Comparison of ENCODE assay signal across 1 cellular context in genomic region chr2:102142829-102143449, GRCh38.
TF ChIP-seq lines count a peak whose summit lies in the region.

No MANE protein-coding gene starts in this region.

TF ChIP-seq in HepG2, 621 proteins besides CTCF, POLR2A, EP300 and RAD21 (continued from another document and continues in another):
- TF ChIP-seq ZBTB37 (CRISPR knock-in tag; IDR thresholded peaks at IDR 0.05) (no peak), PBX2 (CRISPR knock-in tag; IDR thresholded peaks at IDR 0.05) (no peak), ZNF891 (CRISPR knock-in tag; IDR thresholded peaks at IDR 0.05) (no peak), ZNF138 (CRISPR knock-in tag; IDR thresholded peaks at IDR 0.05; ENCODE audit: low read depth) (0 out of 2 replicates have a peak, but pooled peaks have one; percentile 53), DNMT3B (CRISPR knock-in tag; conservative IDR thresholded peaks at IDR 0.05) (no peak), ZSCAN9 (CRISPR knock-in tag; IDR thresholded peaks at IDR 0.05; ENCODE audit: borderline replicate concordance) (no peak), ZNF101 (CRISPR knock-in tag; IDR thresholded peaks at IDR 0.05; ENCODE audit: borderline replicate concordance, low read depth) (no peak), DNMT1 (CRISPR knock-in tag; IDR thresholded peaks at IDR 0.05) (no peak), ZNF180 (CRISPR knock-in tag; IDR thresholded peaks at IDR 0.05; ENCODE audit: borderline replicate concordance, low read depth) (no peak), YEATS4 (CRISPR knock-in tag; IDR thresholded peaks at IDR 0.05; ENCODE audit: borderline replicate concordance) (peak; percentile 69; the same call in 1 of the 2 replicates), ZSCAN22 (CRISPR knock-in tag; IDR thresholded peaks at IDR 0.05) (no peak), HNRNPH1 (optimal IDR thresholded peaks at IDR 0.05; ENCODE audit: low read depth, low read length) (no peak), CENPX (CRISPR knock-in tag; IDR thresholded peaks at IDR 0.05) (no peak), ZNF691 (CRISPR knock-in tag; IDR thresholded peaks at IDR 0.05; ENCODE audit: borderline replicate concordance, low read depth) (no peak; the same call in 1 of the 2 replicates), ZNF558 (CRISPR knock-in tag; IDR thresholded peaks at IDR 0.05; ENCODE audit: borderline replicate concordance) (no peak), RFXAP (CRISPR knock-in tag; IDR thresholded peaks at IDR 0.05; ENCODE audit: borderline replicate concordance) (no peak), NCOA5 (CRISPR knock-in tag; IDR thresholded peaks at IDR 0.05) (no peak), NFATC3 (CRISPR knock-in tag; IDR thresholded peaks at IDR 0.05) (peak; percentile 52; the same call in 1 of the 2 replicates), EHMT2 (IDR thresholded peaks at IDR 0.05; ENCODE audit: borderline replicate concordance, low read depth, low read length) (no peak), TMF1 (CRISPR knock-in tag; IDR thresholded peaks at IDR 0.05; ENCODE audit: low read depth) (no peak; the same call in 1 of the 2 replicates), ELF4 (CRISPR knock-in tag; IDR thresholded peaks at IDR 0.05; ENCODE audit: borderline replicate concordance) (no peak), FIP1L1 (IDR thresholded peaks at IDR 0.05; ENCODE audit: borderline replicate concordance, insufficient read depth, low read depth, low read length) (no peak), ZNF263 (CRISPR knock-in tag; IDR thresholded peaks at IDR 0.05) (peak; percentile 81), SUZ12 (IDR thresholded peaks at IDR 0.05; ENCODE audit: low read depth, low read length) (no peak), ZNF562 (CRISPR knock-in tag; IDR thresholded peaks at IDR 0.05; ENCODE audit: borderline replicate concordance) (no peak), ZNF136 (CRISPR knock-in tag; IDR thresholded peaks at IDR 0.05; ENCODE audit: low read depth) (no peak), NCOA2 (CRISPR knock-in tag; IDR thresholded peaks at IDR 0.05) (0 out of 2 replicates have a peak, but pooled peaks have one; percentile 3), ZNF121 (CRISPR knock-in tag; IDR thresholded peaks at IDR 0.05) (no peak), ZNF550 (CRISPR knock-in tag; IDR thresholded peaks at IDR 0.05; ENCODE audit: borderline replicate concordance) (no peak), ZNF12 (CRISPR knock-in tag; IDR thresholded peaks at IDR 0.05) (no peak), NRL (CRISPR knock-in tag; IDR thresholded peaks at IDR 0.05; ENCODE audit: borderline replicate concordance) (no peak), HNF4G (IDR thresholded peaks at IDR 0.05; ENCODE audit: borderline replicate concordance, low read depth, low read length) (no peak), HNF4G (CRISPR knock-in tag; IDR thresholded peaks at IDR 0.05; ENCODE audit: borderline replicate concordance, low read depth) (no peak; the same call in 1 of the 2 replicates), HIVEP1 (CRISPR knock-in tag; IDR thresholded peaks at IDR 0.05) (0 out of 2 replicates have a peak, but pooled peaks have one; percentile 9), IKZF4 (CRISPR knock-in tag; IDR thresholded peaks at IDR 0.05; ENCODE audit: borderline replicate concordance, low read depth, not compliant biosample characterization) (no peak), SAP130 (CRISPR knock-in tag; IDR thresholded peaks at IDR 0.05; ENCODE audit: low read depth) (no peak), BHLHE40 (IDR thresholded peaks at IDR 0.05; ENCODE audit: low read length) (0 out of 2 replicates have a peak, but pooled peaks have one; percentile 4), HDAC1 (CRISPR knock-in tag; IDR thresholded peaks at IDR 0.05) (0 out of 2 replicates have a peak, but pooled peaks have one; percentile 13), ZNF678 (CRISPR knock-in tag; IDR thresholded peaks at IDR 0.05) (no peak; the same call in 1 of the 2 replicates), ZUFSP (CRISPR knock-in tag; IDR thresholded peaks at IDR 0.05; ENCODE audit: borderline replicate concordance) (no peak), NFE2L2 (IDR thresholded peaks at IDR 0.05; ENCODE audit: low read length) (no peak), ZFP1 (CRISPR knock-in tag; IDR thresholded peaks at IDR 0.05) (no peak), WIZ (CRISPR knock-in tag; IDR thresholded peaks at IDR 0.05) (no peak), KAT2B (IDR thresholded peaks at IDR 0.05; ENCODE audit: borderline replicate concordance, low read depth, low read length) (no peak), ZNF598 (CRISPR knock-in tag; IDR thresholded peaks at IDR 0.05; ENCODE audit: borderline replicate concordance) (0 out of 2 replicates have a peak, but pooled peaks have one; percentile 12), MED13 (CRISPR knock-in tag; IDR thresholded peaks at IDR 0.05) (no peak), ZNF672 (CRISPR knock-in tag; IDR thresholded peaks at IDR 0.05) (no peak), SP5 (CRISPR knock-in tag; IDR thresholded peaks at IDR 0.05; ENCODE audit: borderline replicate concordance, low read depth) (no peak), ZNF460 (CRISPR knock-in tag; IDR thresholded peaks at IDR 0.05; ENCODE audit: borderline replicate concordance) (no peak), CREM (IDR thresholded peaks at IDR 0.05) (no peak), CREM (CRISPR knock-in tag; IDR thresholded peaks at IDR 0.05) (no peak), MTA3 (CRISPR knock-in tag; IDR thresholded peaks at IDR 0.05) (no peak), POGZ (CRISPR knock-in tag; IDR thresholded peaks at IDR 0.05) (no peak)
- TF ChIP-seq, protein P1, sequence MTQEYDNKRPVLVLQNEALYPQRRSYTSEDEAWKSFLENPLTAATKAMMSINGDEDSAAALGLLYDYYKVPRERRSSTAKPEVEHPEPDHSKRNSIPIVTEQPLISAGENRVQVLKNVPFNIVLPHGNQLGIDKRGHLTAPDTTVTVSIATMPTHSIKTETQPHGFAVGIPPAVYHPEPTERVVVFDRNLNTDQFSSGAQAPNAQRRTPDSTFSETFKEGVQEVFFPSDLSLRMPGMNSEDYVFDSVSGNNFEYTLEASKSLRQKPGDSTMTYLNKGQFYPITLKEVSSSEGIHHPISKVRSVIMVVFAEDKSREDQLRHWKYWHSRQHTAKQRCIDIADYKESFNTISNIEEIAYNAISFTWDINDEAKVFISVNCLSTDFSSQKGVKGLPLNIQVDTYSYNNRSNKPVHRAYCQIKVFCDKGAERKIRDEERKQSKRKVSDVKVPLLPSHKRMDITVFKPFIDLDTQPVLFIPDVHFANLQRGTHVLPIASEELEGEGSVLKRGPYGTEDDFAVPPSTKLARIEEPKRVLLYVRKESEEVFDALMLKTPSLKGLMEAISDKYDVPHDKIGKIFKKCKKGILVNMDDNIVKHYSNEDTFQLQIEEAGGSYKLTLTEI (CRISPR knock-in tag; conservative IDR thresholded peaks at IDR 0.05) = no peak
- TF ChIP-seq, protein P2, sequence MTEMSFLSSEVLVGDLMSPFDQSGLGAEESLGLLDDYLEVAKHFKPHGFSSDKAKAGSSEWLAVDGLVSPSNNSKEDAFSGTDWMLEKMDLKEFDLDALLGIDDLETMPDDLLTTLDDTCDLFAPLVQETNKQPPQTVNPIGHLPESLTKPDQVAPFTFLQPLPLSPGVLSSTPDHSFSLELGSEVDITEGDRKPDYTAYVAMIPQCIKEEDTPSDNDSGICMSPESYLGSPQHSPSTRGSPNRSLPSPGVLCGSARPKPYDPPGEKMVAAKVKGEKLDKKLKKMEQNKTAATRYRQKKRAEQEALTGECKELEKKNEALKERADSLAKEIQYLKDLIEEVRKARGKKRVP (CRISPR knock-in tag; IDR thresholded peaks at IDR 0.05) = no peak
- TF ChIP-seq, protein P3, sequence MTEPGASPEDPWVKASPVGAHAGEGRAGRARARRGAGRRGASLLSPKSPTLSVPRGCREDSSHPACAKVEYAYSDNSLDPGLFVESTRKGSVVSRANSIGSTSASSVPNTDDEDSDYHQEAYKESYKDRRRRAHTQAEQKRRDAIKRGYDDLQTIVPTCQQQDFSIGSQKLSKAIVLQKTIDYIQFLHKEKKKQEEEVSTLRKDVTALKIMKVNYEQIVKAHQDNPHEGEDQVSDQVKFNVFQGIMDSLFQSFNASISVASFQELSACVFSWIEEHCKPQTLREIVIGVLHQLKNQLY (CRISPR knock-in tag; IDR thresholded peaks at IDR 0.05) = no peak
- TF ChIP-seq, protein P4, sequence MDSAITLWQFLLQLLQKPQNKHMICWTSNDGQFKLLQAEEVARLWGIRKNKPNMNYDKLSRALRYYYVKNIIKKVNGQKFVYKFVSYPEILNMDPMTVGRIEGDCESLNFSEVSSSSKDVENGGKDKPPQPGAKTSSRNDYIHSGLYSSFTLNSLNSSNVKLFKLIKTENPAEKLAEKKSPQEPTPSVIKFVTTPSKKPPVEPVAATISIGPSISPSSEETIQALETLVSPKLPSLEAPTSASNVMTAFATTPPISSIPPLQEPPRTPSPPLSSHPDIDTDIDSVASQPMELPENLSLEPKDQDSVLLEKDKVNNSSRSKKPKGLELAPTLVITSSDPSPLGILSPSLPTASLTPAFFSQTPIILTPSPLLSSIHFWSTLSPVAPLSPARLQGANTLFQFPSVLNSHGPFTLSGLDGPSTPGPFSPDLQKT (CRISPR knock-in tag; IDR thresholded peaks at IDR 0.05; ENCODE audit: borderline replicate concordance) = no peak
- TF ChIP-seq, protein P5, sequence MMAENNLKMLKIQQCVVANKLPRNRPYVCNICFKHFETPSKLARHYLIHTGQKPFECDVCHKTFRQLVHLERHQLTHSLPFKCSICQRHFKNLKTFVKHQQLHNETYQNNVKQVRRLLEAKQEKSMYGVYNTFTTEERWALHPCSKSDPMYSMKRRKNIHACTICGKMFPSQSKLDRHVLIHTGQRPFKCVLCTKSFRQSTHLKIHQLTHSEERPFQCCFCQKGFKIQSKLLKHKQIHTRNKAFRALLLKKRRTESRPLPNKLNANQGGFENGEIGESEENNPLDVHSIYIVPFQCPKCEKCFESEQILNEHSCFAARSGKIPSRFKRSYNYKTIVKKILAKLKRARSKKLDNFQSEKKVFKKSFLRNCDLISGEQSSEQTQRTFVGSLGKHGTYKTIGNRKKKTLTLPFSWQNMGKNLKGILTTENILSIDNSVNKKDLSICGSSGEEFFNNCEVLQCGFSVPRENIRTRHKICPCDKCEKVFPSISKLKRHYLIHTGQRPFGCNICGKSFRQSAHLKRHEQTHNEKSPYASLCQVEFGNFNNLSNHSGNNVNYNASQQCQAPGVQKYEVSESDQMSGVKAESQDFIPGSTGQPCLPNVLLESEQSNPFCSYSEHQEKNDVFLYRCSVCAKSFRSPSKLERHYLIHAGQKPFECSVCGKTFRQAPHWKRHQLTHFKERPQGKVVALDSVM (CRISPR knock-in tag; IDR thresholded peaks at IDR 0.05) = no peak
- TF ChIP-seq, protein P6, sequence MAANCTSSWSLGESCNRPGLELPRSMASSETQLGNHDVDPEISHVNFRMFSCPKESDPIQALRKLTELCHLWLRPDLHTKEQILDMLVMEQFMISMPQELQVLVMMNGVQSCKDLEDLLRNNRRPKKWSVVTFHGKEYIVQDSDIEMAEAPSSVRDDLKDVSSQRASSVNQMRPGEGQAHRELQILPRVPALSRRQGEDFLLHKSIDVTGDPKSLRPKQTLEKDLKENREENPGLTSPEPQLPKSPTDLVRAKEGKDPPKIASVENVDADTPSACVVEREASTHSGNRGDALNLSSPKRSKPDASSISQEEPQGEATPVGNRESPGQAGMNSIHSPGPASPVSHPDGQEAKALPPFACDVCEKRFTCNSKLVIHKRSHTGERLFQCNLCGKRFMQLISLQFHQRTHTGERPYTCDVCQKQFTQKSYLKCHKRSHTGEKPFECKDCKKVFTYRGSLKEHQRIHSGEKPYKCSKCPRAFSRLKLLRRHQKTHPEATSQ (CRISPR knock-in tag; IDR thresholded peaks at IDR 0.05; ENCODE audit: borderline replicate concordance) = no peak
- TF ChIP-seq, protein P7, sequence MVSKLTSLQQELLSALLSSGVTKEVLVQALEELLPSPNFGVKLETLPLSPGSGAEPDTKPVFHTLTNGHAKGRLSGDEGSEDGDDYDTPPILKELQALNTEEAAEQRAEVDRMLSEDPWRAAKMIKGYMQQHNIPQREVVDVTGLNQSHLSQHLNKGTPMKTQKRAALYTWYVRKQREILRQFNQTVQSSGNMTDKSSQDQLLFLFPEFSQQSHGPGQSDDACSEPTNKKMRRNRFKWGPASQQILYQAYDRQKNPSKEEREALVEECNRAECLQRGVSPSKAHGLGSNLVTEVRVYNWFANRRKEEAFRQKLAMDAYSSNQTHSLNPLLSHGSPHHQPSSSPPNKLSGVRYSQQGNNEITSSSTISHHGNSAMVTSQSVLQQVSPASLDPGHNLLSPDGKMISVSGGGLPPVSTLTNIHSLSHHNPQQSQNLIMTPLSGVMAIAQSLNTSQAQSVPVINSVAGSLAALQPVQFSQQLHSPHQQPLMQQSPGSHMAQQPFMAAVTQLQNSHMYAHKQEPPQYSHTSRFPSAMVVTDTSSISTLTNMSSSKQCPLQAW (CRISPR knock-in tag; IDR thresholded peaks at IDR 0.05) = no peak
